ENCODE assay signal across 2 cellular contexts in genomic region chr20:839015-839414, GRCh38.
TF ChIP-seq lines count a peak whose summit lies in the region.

No MANE protein-coding gene starts in this region.

TF ChIP-seq in HepG2, 621 proteins besides CTCF, POLR2A, EP300 and RAD21:
- TF ChIP-seq DNMT1 (CRISPR knock-in tag; IDR thresholded peaks at IDR 0.05): no peak
- peak; percentile 75 for TF ChIP-seq ZNF629 (CRISPR knock-in tag; conservative IDR thresholded peaks at IDR 0.05)

TF ChIP-seq in K562, 482 proteins besides CTCF, POLR2A, EP300 and RAD21:
- no peak for TF ChIP-seq SREBF2 (CRISPR knock-in tag; IDR thresholded peaks at IDR 0.05)
- TF ChIP-seq ZNF121 (CRISPR knock-in tag; conservative IDR thresholded peaks at IDR 0.05): 0 out of 2 replicates have a peak, but pooled peaks have one; percentile 2
- TF ChIP-seq KDM1A (IDR thresholded peaks at IDR 0.05): peak; percentile 15 to 23; a peak in 1 of 4 replicates
- TF ChIP-seq ADNP (tag; IDR thresholded peaks at IDR 0.05): peak; percentile 58; the same call in 1 of the 2 replicates
- peak; percentile 77 for TF ChIP-seq RBM25 (IDR thresholded peaks at IDR 0.05; ENCODE audit: low read depth, low read length, severe bottlenecking)
- TF ChIP-seq FOXP1 (CRISPR knock-in tag; IDR thresholded peaks at IDR 0.05): no peak
